In genomic region chr6:151436814-151437213, GRCh38 we compare ENCODE assay signal across 18 cellular contexts. TPM values are rescaled to one million over a fixed set of nuclear protein-coding genes. Genes with fewer than 3 reads are reported as not detected.
DNase-seq lines count a peak whose midpoint lies in the region; ATAC-seq, FAIRE-seq and TF ChIP-seq lines count a peak whose summit lies in the region.
"Had no signal": no experiment of that assay in that cellular context is flagged by ENCODE, and none has a peak within 500 bp of the region (broad histone marks: within the 10 kb centered on the region; RNA-seq: fewer than 3 reads in every experiment).

No MANE protein-coding gene starts in this region.

- peak overlapping the region; percentile 61 for H3K27ac Mint-ChIP-seq in HFFc6
- no peak overlapping the region for H3K27ac Mint-ChIP-seq in CD8-positive, alpha-beta T cell
- H3K27ac Mint-ChIP-seq: activated naive CD8-positive, alpha-beta T cell treated with anti-CD3 and anti-CD28 coated beads, Interleukin-2, amount 50 U/mL, for 24 hours; T-helper 17 cell had no signal

- H3K9me3 ChIP-seq in A549 (no peaks in the 10 kb centered on the region), HepG2 (ENCODE audit: low read length) (no peaks in the 10 kb centered on the region)
- no peaks in the 10 kb centered on the region for H3K9me3 ChIP-seq in CD8-positive, alpha-beta T cell (ENCODE audit: low read length)
- H3K9me3 ChIP-seq: Peyer's patch, tibial nerve had no signal

- TF ChIP-seq CTCF in A549 (IDR thresholded peaks at IDR 0.05) (no peak), HFFc6 (IDR thresholded peaks at IDR 0.05) (no peak), epithelial cell of esophagus (IDR thresholded peaks at IDR 0.05; ENCODE audit: insufficient read depth, low read depth, low read length, missing control alignments) (no peak), HepG2 (CRISPR knock-in tag; IDR thresholded peaks at IDR 0.05) (no peak)
- TF ChIP-seq CTCF in CD8-positive, alpha-beta T cell (IDR thresholded peaks at IDR 0.05): no peak

- POLR2A ChIA-PET in A549 (lab: Yijun Ruan, JAX) (no interaction called here), HepG2 (lab: Yijun Ruan, JAX) (interaction anchor here (0.7 to 2.9 kb wide), 7 partner anchors 9 to 865 kb away, joined by 3 to 32 read pairs (median 3); partner anchors contain the start of gene RMND1)
- POLR2A ChIA-PET in CD8-positive, alpha-beta T cell (lab: Charles Lee): no interaction called here

- in situ Hi-C loops in HepG2 (cut with HindIII; ENCODE audit: extremely low pct_ligation_motif_present, low pct_unique_long_range_greater_than_20kb): no loop called here

- peak in 1 of 2 experiments; percentile 20 for DNase-seq in A549 (ENCODE audit: low read depth in 1 of 2, low spot score in 1 of 2)
- no peak for DNase-seq in HFFc6
- DNase-seq in epithelial cell of esophagus (ENCODE audit: low read depth): peak; percentile 8
- peak; percentile 61 for DNase-seq in HepG2 (ENCODE audit: low spot score)
- DNase-seq in GF-D8 (lab: John Stamatoyannopoulos, UW): no peak
- no peak for DNase-seq in CD8-positive, alpha-beta T cell
- DNase-seq: activated naive CD8-positive, alpha-beta T cell treated with anti-CD3 and anti-CD28 coated beads, Interleukin-2, amount 50 U/mL, for 24 hours; effector CD4-positive, alpha-beta T cell; mesendoderm; NCI-H1930; NCI-H69; Peyer's patch; stimulated activated CD4-positive, alpha-beta T cell treated with anti-CD3 and anti-CD28 coated beads, Interleukin-12 subunit alpha, Interleukin-12 subunit beta, amount 100 ng/mL, for 4 hours; T-helper 17 cell had no signal

- ATAC-seq in A549 (peak; percentile 13 to 46; a peak in 3 of 6 replicates), HepG2 (peak; percentile 68), GM18502 (IDR thresholded peaks at IDR 0.05; ENCODE audit: poor library complexity, unreplicated experiment) (no peak), GM21423 (IDR thresholded peaks at IDR 0.05; ENCODE audit: unreplicated experiment) (no peak)
- ATAC-seq in CD8-positive, alpha-beta T cell: no peak
- ATAC-seq: activated naive CD8-positive, alpha-beta T cell treated with anti-CD3 and anti-CD28 coated beads, Interleukin-2, amount 50 U/mL, for 24 hours; T-helper 17 cell had no signal

- peaks cover 68% of the 10 kb centered on the region for H3K79me2 ChIP-seq in HepG2 (ENCODE audit: insufficient read depth, low read length)

- H3K4me3 ChIP-seq in A549 (no peak overlapping the region), epithelial cell of esophagus (ENCODE audit: low read length) (no peak overlapping the region), HepG2 (replicated peaks in 1 of 3; ENCODE audit: insufficient read depth in 1 of 3, low read depth in 2 of 3, low read length in 3 of 3) (peak overlapping the region in 1 of 3 experiments; percentile 11; a peak in 1 of 6 replicates)
- H3K4me3 ChIP-seq in CD8-positive, alpha-beta T cell (ENCODE audit: low read depth, low read length): no peak overlapping the region
- H3K4me3 ChIP-seq: Peyer's patch, tibial nerve had no signal

- TF ChIP-seq POLR2A in A549 (IDR thresholded peaks at IDR 0.05; ENCODE audit: low read length): no peak
- TF ChIP-seq POLR2A in HepG2 (IDR thresholded peaks at IDR 0.05; ENCODE audit: insufficient read depth in 1 of 2, low read depth in 2 of 2, low read length in 2 of 2): no peak

- H3K36me3 Mint-ChIP-seq in HFFc6 (ENCODE audit: low read depth): peaks cover 23% of the 10 kb centered on the region
- peaks cover 34% of the 10 kb centered on the region for H3K36me3 Mint-ChIP-seq in CD8-positive, alpha-beta T cell

- no peak overlapping the region for H3K4me3 Mint-ChIP-seq in HFFc6
- no peak overlapping the region for H3K4me3 Mint-ChIP-seq in CD8-positive, alpha-beta T cell
- H3K4me3 Mint-ChIP-seq: activated naive CD8-positive, alpha-beta T cell treated with anti-CD3 and anti-CD28 coated beads, Interleukin-2, amount 50 U/mL, for 24 hours; T-helper 17 cell had no signal

- FAIRE-seq in A549 (lab: Jason Lieb, UNC): no peak
- peak; percentile 51 for FAIRE-seq in HepG2 (lab: Jason Lieb, UNC)

- H3K4me2 ChIP-seq in A549: peak overlapping the region; percentile 56
- H3K4me2 ChIP-seq in HepG2 (ENCODE audit: low read depth, low read length): peak overlapping the region; percentile 59
- H3K4me2 ChIP-seq: KMS-11 had no signal

- H3K27me3 ChIP-seq in HepG2 (ENCODE audit: control insufficient read depth in 1 of 2, insufficient read depth in 2 of 2, low read length in 2 of 2): no peaks in the 10 kb centered on the region
- no peaks in the 10 kb centered on the region for H3K27me3 ChIP-seq in CD8-positive, alpha-beta T cell (ENCODE audit: insufficient read depth, low read length)
- H3K27me3 ChIP-seq: Peyer's patch, tibial nerve had no signal

- H4K20me1 ChIP-seq in HepG2 (ENCODE audit: insufficient read depth, low read length): peaks cover 17% of the 10 kb centered on the region

- H3K27me3 Mint-ChIP-seq in HFFc6 (ENCODE audit: insufficient read depth): no peaks in the 10 kb centered on the region
- no peaks in the 10 kb centered on the region for H3K27me3 Mint-ChIP-seq in CD8-positive, alpha-beta T cell (ENCODE audit: low read depth)
- H3K27me3 Mint-ChIP-seq: activated naive CD8-positive, alpha-beta T cell treated with anti-CD3 and anti-CD28 coated beads, Interleukin-2, amount 50 U/mL, for 24 hours; T-helper 17 cell had no signal

- peaks cover 27% of the 10 kb centered on the region for H3K4me1 ChIP-seq in A549
- peaks cover 57% of the 10 kb centered on the region for H3K4me1 ChIP-seq in HepG2 (ENCODE audit: insufficient read depth, low read length)
- H3K4me1 ChIP-seq in CD8-positive, alpha-beta T cell (ENCODE audit: insufficient read depth, low read length): peaks cover 16% of the 10 kb centered on the region

- CTCF ChIA-PET in A549 (lab: Yijun Ruan, JAX): no interaction called here
- CTCF ChIA-PET in HepG2 (lab: Yijun Ruan, JAX; ENCODE audit: low intra/inter-chr PET ratio, low total read pairs): interaction anchor here (1.5 kb wide), 1 partner anchor 38 kb away, joined by 3 read pairs; no protein-coding TSS in a partner anchor
- CTCF ChIA-PET in CD8-positive, alpha-beta T cell (lab: Charles Lee): interaction anchor here (1.7 to 5.8 kb wide), 3 partner anchors 15 to 40 kb away, joined by 4 to 31 read pairs (median 8); partner anchors contain the start of gene RMND1

- no peaks in the 10 kb centered on the region for H3K9me3 Mint-ChIP-seq in HFFc6
- H3K9me3 Mint-ChIP-seq in CD8-positive, alpha-beta T cell: no peaks in the 10 kb centered on the region
- H3K9me3 Mint-ChIP-seq: activated naive CD8-positive, alpha-beta T cell treated with anti-CD3 and anti-CD28 coated beads, Interleukin-2, amount 50 U/mL, for 24 hours had no signal

- H3K9ac ChIP-seq in HepG2 (ENCODE audit: insufficient read depth, low read depth, low read length): peak overlapping the region; percentile 7
- H3K9ac ChIP-seq: KMS-11 had no signal

- no peak for TF ChIP-seq RAD21 in A549 (conservative IDR thresholded peaks at IDR 0.05 in 1 of 2, IDR thresholded peaks at IDR 0.05 in 1 of 2)
- TF ChIP-seq RAD21 in HepG2 (CRISPR knock-in tag; IDR thresholded peaks at IDR 0.05): no peak

- no peak overlapping the region for H2AFZ ChIP-seq in HepG2 (ENCODE audit: low read length)

- peaks cover 42% of the 10 kb centered on the region for H3K4me1 Mint-ChIP-seq in HFFc6 (ENCODE audit: low read depth)
- H3K4me1 Mint-ChIP-seq in CD8-positive, alpha-beta T cell (ENCODE audit: low read depth): peaks cover 30% of the 10 kb centered on the region

- TF ChIP-seq EP300 in A549 (IDR thresholded peaks at IDR 0.05) (no peak), HepG2 (IDR thresholded peaks at IDR 0.05; ENCODE audit: low read depth in 2 of 2, low read length in 2 of 2) (peak in 1 of 2 experiments; percentile 38; a peak in 1 of 4 replicates), HepG2 (CRISPR knock-in tag; IDR thresholded peaks at IDR 0.05; ENCODE audit: borderline replicate concordance) (no peak)

- H3K27ac ChIP-seq in A549 (no peak overlapping the region; a peak in 1 of 6 replicates), HepG2 (ENCODE audit: extremely low read length, insufficient read depth, low read length) (peak overlapping the region; percentile 67)
- H3K27ac ChIP-seq in CD8-positive, alpha-beta T cell (ENCODE audit: low read depth, low read length): no peak overlapping the region
- H3K27ac ChIP-seq: KMS-11 had no signal

- intact Hi-C loops in HepG2 (cut with micrococcal nuclease; ENCODE audit: unreplicated experiment): no loop called here
- intact Hi-C loops in CD8-positive, alpha-beta T cell (cut with DNase I, micrococcal nuclease): no loop called here

- H3K36me3 ChIP-seq in HepG2 (replicated peaks in 1 of 2; ENCODE audit: control insufficient read depth in 1 of 2, insufficient read depth in 2 of 2, low read length in 2 of 2): peaks cover 7 to 27% of the 10 kb centered on the region in 2 experiments
- peaks cover 6% of the 10 kb centered on the region for H3K36me3 ChIP-seq in CD8-positive, alpha-beta T cell (ENCODE audit: insufficient read depth, low read length)

- BruUV-seq in HepG2 (replicated peaks; lab: Mats Ljungman, UMichigan): no TSS peak

RNA-seq across cellular contexts. Expression of gene RMND1, which starts 15.1 kb away (rescaled TPM):
- polyA plus RNA-seq in A549 (2011; rRNA removed): 11.5 and 13.1 TPM in 2 replicates
- 4.3 and 5.0 TPM in 2 replicates for polyA plus RNA-seq in A549 (2012; cell fraction: cytosol; rRNA removed)
- polyA plus RNA-seq in A549 (2012; cell fraction: nucleus; rRNA removed): 1.8 and 3.0 TPM in 2 replicates
- polyA plus RNA-seq in A549 (2017; fragmentation: RNase III; extraction: RNeasy Plus Mini Kit Qiagen cat#74134 plus additional on column Dnase treatment): 11.7 to 12.5 TPM (median 11.7 TPM) in 3 replicates
- polyA minus RNA-seq in A549 (2011; rRNA and poly(A)+ RNA removed): 6.4 and 7.0 TPM in 2 replicates
- total RNA-seq in HFFc6 (2021; fragmentation: NEBNext Ultra II Directional; extraction: Animal tissue kit (Norgen Biotek cat#: 25700)): 10 to 100 TPM; 20.6 to 27.5 (median 22.0) TPM
- 72.5 and 75.6 TPM in 2 replicates for total RNA-seq in HepG2 (2016; rRNA removed; fragmentation: Illumina TruSeq; extraction: Trizol)
- total RNA-seq in HepG2 (2016; cell fraction: cytosol; rRNA removed; fragmentation: Illumina TruSeq; extraction: Trizol; ENCODE audit: low read depth): 55.6 and 56.1 TPM in 2 replicates
- total RNA-seq in HepG2 (2016; cell fraction: insoluble cytoplasmic fraction; rRNA removed; fragmentation: Illumina TruSeq; extraction: Trizol): 72.3 and 75.6 TPM in 2 replicates
- total RNA-seq in HepG2 (2016; cell fraction: membrane; rRNA removed; fragmentation: Illumina TruSeq; extraction: Trizol): 63.4 and 63.9 TPM in 2 replicates
- 84.2 and 88.8 TPM in 2 replicates for total RNA-seq in HepG2 (2016; cell fraction: nucleus; rRNA removed; fragmentation: Illumina TruSeq; extraction: Trizol)
- polyA plus RNA-seq in HepG2 (2011; rRNA removed): 30.0 and 34.0 TPM in 2 replicates
- 21.3 and 29.7 TPM in 2 replicates for polyA plus RNA-seq in HepG2 (2011; cell fraction: cytosol; rRNA removed)
- 11.0 and 14.0 TPM in 2 replicates for polyA plus RNA-seq in HepG2 (2011; cell fraction: nucleus; rRNA removed)
- polyA plus RNA-seq in HepG2 (2012): 42.6 and 62.0 TPM in 2 replicates
- polyA plus RNA-seq in HepG2 (2016; cell fraction: cytosol; fragmentation: Illumina TruSeq; extraction: Trizol; ENCODE audit: low read depth): 24.8 and 29.4 TPM in 2 replicates
- polyA plus RNA-seq in HepG2 (2016; cell fraction: insoluble cytoplasmic fraction; fragmentation: Illumina TruSeq; extraction: Trizol; ENCODE audit: low read depth): 57.9 and 64.0 TPM in 2 replicates
- polyA plus RNA-seq in HepG2 (2016; cell fraction: membrane; fragmentation: Illumina TruSeq; extraction: Trizol; ENCODE audit: low read depth): 37.1 and 37.2 TPM in 2 replicates
- 51.6 and 58.3 TPM in 2 replicates for polyA plus RNA-seq in HepG2 (2016; cell fraction: nucleus; fragmentation: Illumina TruSeq; extraction: Trizol; ENCODE audit: insufficient read depth, low read depth)
- polyA minus RNA-seq in HepG2 (2011; rRNA and poly(A)+ RNA removed; ENCODE audit: low replicate concordance): 8.9 and 29.4 TPM in 2 replicates
- polyA minus RNA-seq in HepG2 (2011; cell fraction: cytosol; rRNA and poly(A)+ RNA removed): 24.4 and 29.4 TPM in 2 replicates
- polyA minus RNA-seq in HepG2 (2011; cell fraction: nucleus; rRNA and poly(A)+ RNA removed): 119 and 153 TPM in 2 replicates
- 1 to 10 TPM; 5.8 to 6.3 TPM for total RNA-seq in CD8-positive, alpha-beta T cell

RNA-seq across cellular contexts. Expression of gene ZBTB2, which starts 45.5 kb away (rescaled TPM):
- 15.3 and 17.3 TPM in 2 replicates for polyA plus RNA-seq in A549 (2011; rRNA removed)
- 12.5 and 15.3 TPM in 2 replicates for polyA plus RNA-seq in A549 (2012; cell fraction: cytosol; rRNA removed)
- polyA plus RNA-seq in A549 (2012; cell fraction: nucleus; rRNA removed): 6.9 and 7.4 TPM in 2 replicates
- 10.8 to 12.0 TPM (median 11.4 TPM) in 3 replicates for polyA plus RNA-seq in A549 (2017; fragmentation: RNase III; extraction: RNeasy Plus Mini Kit Qiagen cat#74134 plus additional on column Dnase treatment)
- polyA minus RNA-seq in A549 (2011; rRNA and poly(A)+ RNA removed): 21.6 and 23.6 TPM in 2 replicates
- total RNA-seq in HFFc6 (2021; fragmentation: NEBNext Ultra II Directional; extraction: Animal tissue kit (Norgen Biotek cat#: 25700)): 10 to 100 TPM; 16.5 to 22.1 (median 19.3) TPM
- total RNA-seq in HepG2 (2016; rRNA removed; fragmentation: Illumina TruSeq; extraction: Trizol): 22.8 and 31.7 TPM in 2 replicates
- total RNA-seq in HepG2 (2016; cell fraction: cytosol; rRNA removed; fragmentation: Illumina TruSeq; extraction: Trizol; ENCODE audit: low read depth): 5.4 and 6.1 TPM in 2 replicates
- 21.6 and 29.6 TPM in 2 replicates for total RNA-seq in HepG2 (2016; cell fraction: insoluble cytoplasmic fraction; rRNA removed; fragmentation: Illumina TruSeq; extraction: Trizol)
- total RNA-seq in HepG2 (2016; cell fraction: membrane; rRNA removed; fragmentation: Illumina TruSeq; extraction: Trizol): 27.6 and 30.8 TPM in 2 replicates
- 14.1 and 16.0 TPM in 2 replicates for total RNA-seq in HepG2 (2016; cell fraction: nucleus; rRNA removed; fragmentation: Illumina TruSeq; extraction: Trizol)
- polyA plus RNA-seq in HepG2 (2011; rRNA removed): 14.6 and 15.4 TPM in 2 replicates
- polyA plus RNA-seq in HepG2 (2011; cell fraction: cytosol; rRNA removed): 11.6 and 14.4 TPM in 2 replicates
- polyA plus RNA-seq in HepG2 (2011; cell fraction: nucleus; rRNA removed): 6.0 TPM in 2 replicates
- polyA plus RNA-seq in HepG2 (2012): 11.5 and 17.2 TPM in 2 replicates
- 7.3 and 8.3 TPM in 2 replicates for polyA plus RNA-seq in HepG2 (2016; cell fraction: cytosol; fragmentation: Illumina TruSeq; extraction: Trizol; ENCODE audit: low read depth)
- 41.7 and 43.1 TPM in 2 replicates for polyA plus RNA-seq in HepG2 (2016; cell fraction: insoluble cytoplasmic fraction; fragmentation: Illumina TruSeq; extraction: Trizol; ENCODE audit: low read depth)
- polyA plus RNA-seq in HepG2 (2016; cell fraction: membrane; fragmentation: Illumina TruSeq; extraction: Trizol; ENCODE audit: low read depth): 28.7 and 33.3 TPM in 2 replicates
- polyA plus RNA-seq in HepG2 (2016; cell fraction: nucleus; fragmentation: Illumina TruSeq; extraction: Trizol; ENCODE audit: insufficient read depth, low read depth): 22.9 and 24.0 TPM in 2 replicates
- polyA minus RNA-seq in HepG2 (2011; rRNA and poly(A)+ RNA removed; ENCODE audit: low replicate concordance): 23.7 and 29.2 TPM in 2 replicates
- 9.8 and 10.0 TPM in 2 replicates for polyA minus RNA-seq in HepG2 (2011; cell fraction: cytosol; rRNA and poly(A)+ RNA removed)
- 6.3 and 6.7 TPM in 2 replicates for polyA minus RNA-seq in HepG2 (2011; cell fraction: nucleus; rRNA and poly(A)+ RNA removed)
- total RNA-seq in CD8-positive, alpha-beta T cell: 10 to 100 TPM; 22.1 to 23.0 TPM

RNA-seq across cellular contexts. Expression of gene CCDC170, which starts 57.0 kb away (rescaled TPM):
- 0.53 and 0.61 TPM in 2 replicates for polyA plus RNA-seq in A549 (2011; rRNA removed)
- 0.03 and 0.04 TPM in 2 replicates for polyA plus RNA-seq in A549 (2012; cell fraction: cytosol; rRNA removed)
- 0.01 TPM in 1 of 2 replicates, not detected in the other for polyA plus RNA-seq in A549 (2012; cell fraction: nucleus; rRNA removed)
- polyA plus RNA-seq in A549 (2017; fragmentation: RNase III; extraction: RNeasy Plus Mini Kit Qiagen cat#74134 plus additional on column Dnase treatment): 0.05 to 0.09 TPM (median 0.07 TPM) in 3 replicates
- polyA minus RNA-seq in A549 (2011; rRNA and poly(A)+ RNA removed): 0.39 and 1.1 TPM in 2 replicates
- total RNA-seq in HFFc6 (2021; fragmentation: NEBNext Ultra II Directional; extraction: Animal tissue kit (Norgen Biotek cat#: 25700)): under 1 TPM; 0.09 to 0.43 (median 0.30) TPM
- total RNA-seq in HepG2 (2016; rRNA removed; fragmentation: Illumina TruSeq; extraction: Trizol): 5.1 and 8.9 TPM in 2 replicates
- total RNA-seq in HepG2 (2016; cell fraction: cytosol; rRNA removed; fragmentation: Illumina TruSeq; extraction: Trizol; ENCODE audit: low read depth): 2.5 and 4.6 TPM in 2 replicates
- 3.5 and 6.9 TPM in 2 replicates for total RNA-seq in HepG2 (2016; cell fraction: insoluble cytoplasmic fraction; rRNA removed; fragmentation: Illumina TruSeq; extraction: Trizol)
- total RNA-seq in HepG2 (2016; cell fraction: membrane; rRNA removed; fragmentation: Illumina TruSeq; extraction: Trizol): 2.6 and 3.3 TPM in 2 replicates
- 4.1 and 5.5 TPM in 2 replicates for total RNA-seq in HepG2 (2016; cell fraction: nucleus; rRNA removed; fragmentation: Illumina TruSeq; extraction: Trizol)
- polyA plus RNA-seq in HepG2 (2011; rRNA removed): 0.67 and 0.90 TPM in 2 replicates
- polyA plus RNA-seq in HepG2 (2011; cell fraction: cytosol; rRNA removed): 0.87 and 1.2 TPM in 2 replicates
- polyA plus RNA-seq in HepG2 (2011; cell fraction: nucleus; rRNA removed): 0.24 and 0.33 TPM in 2 replicates
- polyA plus RNA-seq in HepG2 (2012): 0.55 and 0.60 TPM in 2 replicates
- polyA plus RNA-seq in HepG2 (2016; cell fraction: cytosol; fragmentation: Illumina TruSeq; extraction: Trizol; ENCODE audit: low read depth): 0.19 and 0.36 TPM in 2 replicates
- polyA plus RNA-seq in HepG2 (2016; cell fraction: insoluble cytoplasmic fraction; fragmentation: Illumina TruSeq; extraction: Trizol; ENCODE audit: low read depth): 4.2 and 4.9 TPM in 2 replicates
- polyA plus RNA-seq in HepG2 (2016; cell fraction: membrane; fragmentation: Illumina TruSeq; extraction: Trizol; ENCODE audit: low read depth): 0.62 and 0.71 TPM in 2 replicates
- polyA plus RNA-seq in HepG2 (2016; cell fraction: nucleus; fragmentation: Illumina TruSeq; extraction: Trizol; ENCODE audit: insufficient read depth, low read depth): 1.8 and 4.2 TPM in 2 replicates
- polyA minus RNA-seq in HepG2 (2011; rRNA and poly(A)+ RNA removed; ENCODE audit: low replicate concordance): 0.02 and 1.5 TPM in 2 replicates
- 1.1 and 1.3 TPM in 2 replicates for polyA minus RNA-seq in HepG2 (2011; cell fraction: cytosol; rRNA and poly(A)+ RNA removed)
- polyA minus RNA-seq in HepG2 (2011; cell fraction: nucleus; rRNA and poly(A)+ RNA removed): 2.0 and 4.2 TPM in 2 replicates
- total RNA-seq in CD8-positive, alpha-beta T cell: not detected
- total RNA-seq: T-helper 17 cell had no signal

Comparison
In these comparisons a context has a peak if more than half of its experiments do, and no peak if none do; other contexts are left out.
1. ATAC-seq: peak in A549 (2 of 2) and HepG2 (single experiment); none in GM18502 (single experiment), GM21423 (single experiment) and CD8-positive, alpha-beta T cell (single experiment).
2. DNase-seq: peak in epithelial cell of esophagus (single experiment) and HepG2 (single experiment); none in HFFc6 (single experiment), GF-D8 (single experiment) and CD8-positive, alpha-beta T cell (0 of 7).
3. Of the 38 proteins assayed by ChIP-seq in both HepG2 and A549: peak only in HepG2: MAX; only in A549: none; in both: none; in neither: 36; mixed calls (peak in some experiments, not most) for 1.